Comparison of ENCODE assay signal across 1 cellular context in genomic region chr6:26031595-26032386, GRCh38.
A peak's percentile ranks its signal among the peaks of the same experiment; 100 is the strongest.
TF ChIP-seq lines count a peak whose summit lies in the region.

No MANE protein-coding gene starts in this region.

TF ChIP-seq in K562, 482 proteins besides CTCF, POLR2A, EP300 and RAD21 (continued from another document and continues in another):
- TF ChIP-seq HES1 (IDR thresholded peaks at IDR 0.05; ENCODE audit: low read depth) (no peak), HNRNPUL1 (IDR thresholded peaks at IDR 0.05; ENCODE audit: low read length) (no peak; the same call in 1 of the 2 replicates), POLR2B (IDR thresholded peaks at IDR 0.05; ENCODE audit: low read depth, partially characterized antibody) (peak; percentile 100), RCOR1 (IDR thresholded peaks at IDR 0.05; ENCODE audit: borderline replicate concordance in 1 of 2, low read depth in 2 of 2, low read length in 2 of 2) (peak; percentile 71 to 84; a peak in 3 of 4 replicates), SP1 (CRISPR knock-in tag; IDR thresholded peaks at IDR 0.05) (peak; percentile 92), GMEB1 (CRISPR knock-in tag; IDR thresholded peaks at IDR 0.05) (0 out of 2 replicates have a peak, but pooled peaks have one; percentile 14), ZNF717 (CRISPR knock-in tag; IDR thresholded peaks at IDR 0.05) (peak; percentile 68; the same call in 1 of the 2 replicates), HIVEP1 (CRISPR knock-in tag; IDR thresholded peaks at IDR 0.05) (0 out of 2 replicates have a peak, but pooled peaks have one; percentile 72), ETV6 (IDR thresholded peaks at IDR 0.05; ENCODE audit: borderline replicate concordance in 1 of 2, low read depth in 2 of 2, low read length in 1 of 2) (no peak), ETV6 (CRISPR knock-in tag; IDR thresholded peaks at IDR 0.05; ENCODE audit: borderline replicate concordance) (peak; percentile 91), TAF15 (IDR thresholded peaks at IDR 0.05; ENCODE audit: low read depth, low read length) (peak; percentile 93), PCBP2 (IDR thresholded peaks at IDR 0.05; ENCODE audit: low read depth, low read length, poor library complexity, severe bottlenecking) (no peak), SMAD1 (IDR thresholded peaks at IDR 0.05; ENCODE audit: low read depth, low read length, partially characterized antibody) (peak; percentile 100), TEAD1 (CRISPR knock-in tag; IDR thresholded peaks at IDR 0.05) (peak in 1 of 2 experiments; percentile 68; a peak in 3 of 4 replicates), ZNF699 (CRISPR knock-in tag; IDR thresholded peaks at IDR 0.05; ENCODE audit: insufficient replicate concordance) (no peak), ZNF41 (CRISPR knock-in tag; conservative IDR thresholded peaks at IDR 0.05) (0 out of 2 replicates have a peak, but pooled peaks have one; percentile 16), TBP (optimal IDR thresholded peaks at IDR 0.05; ENCODE audit: low read depth, low read length) (no peak), ZNF133 (CRISPR knock-in tag; IDR thresholded peaks at IDR 0.05) (no peak), SUPT5H (IDR thresholded peaks at IDR 0.05) (peak; percentile 100), ZNF592 (IDR thresholded peaks at IDR 0.05) (peak; percentile 70), ZKSCAN1 (IDR thresholded peaks at IDR 0.05; ENCODE audit: low read depth, low read length) (peak; percentile 98), YBX1 (IDR thresholded peaks at IDR 0.05) (no peak), DEAF1 (CRISPR knock-in tag; IDR thresholded peaks at IDR 0.05) (no peak; the same call in 1 of the 2 replicates), ELF1 (tag; IDR thresholded peaks at IDR 0.05) (no peak), ZNF174 (CRISPR knock-in tag; IDR thresholded peaks at IDR 0.05) (no peak), ZNF143 (CRISPR knock-in tag; IDR thresholded peaks at IDR 0.05) (no peak), PHF21A (IDR thresholded peaks at IDR 0.05; ENCODE audit: borderline replicate concordance, low read depth) (0 out of 2 replicates have a peak, but pooled peaks have one; percentile 16), KAT2B (IDR thresholded peaks at IDR 0.05; ENCODE audit: low read depth, low read length) (no peak), NR2C1 (IDR thresholded peaks at IDR 0.05) (no peak), NR2C1 (tag; IDR thresholded peaks at IDR 0.05) (no peak), ZBTB33 (CRISPR knock-in tag; IDR thresholded peaks at IDR 0.05) (no peak; the same call in 1 of the 2 replicates), SMARCA4 (IDR thresholded peaks at IDR 0.05) (0 out of 2 replicates have a peak, but pooled peaks have one; percentile 41), PHB2 (IDR thresholded peaks at IDR 0.05; ENCODE audit: low read depth) (no peak), ZNF134 (CRISPR knock-in tag; conservative IDR thresholded peaks at IDR 0.05) (no peak), KDM4B (IDR thresholded peaks at IDR 0.05; ENCODE audit: borderline replicate concordance in 2 of 2, low read depth in 1 of 2) (peak in 1 of 2 experiments; percentile 88; a peak in 1 of 4 replicates), TFAM (CRISPR knock-in tag; conservative IDR thresholded peaks at IDR 0.05) (no peak), MXD1 (CRISPR knock-in tag; IDR thresholded peaks at IDR 0.05; ENCODE audit: borderline replicate concordance, poor library complexity, severe bottlenecking) (no peak), ZBTB34 (CRISPR knock-in tag; IDR thresholded peaks at IDR 0.05) (peak; percentile 83), RFX1 (IDR thresholded peaks at IDR 0.05) (peak; percentile 62), TAF1 (IDR thresholded peaks at IDR 0.05; ENCODE audit: control insufficient read depth, extremely low read depth, insufficient read depth, low read length, severe bottlenecking) (peak; percentile 92), GABPA (tag; conservative IDR thresholded peaks at IDR 0.05; ENCODE audit: low read depth) (0 out of 2 replicates have a peak, but pooled peaks have one; percentile 41)
- TF ChIP-seq, protein P1, sequence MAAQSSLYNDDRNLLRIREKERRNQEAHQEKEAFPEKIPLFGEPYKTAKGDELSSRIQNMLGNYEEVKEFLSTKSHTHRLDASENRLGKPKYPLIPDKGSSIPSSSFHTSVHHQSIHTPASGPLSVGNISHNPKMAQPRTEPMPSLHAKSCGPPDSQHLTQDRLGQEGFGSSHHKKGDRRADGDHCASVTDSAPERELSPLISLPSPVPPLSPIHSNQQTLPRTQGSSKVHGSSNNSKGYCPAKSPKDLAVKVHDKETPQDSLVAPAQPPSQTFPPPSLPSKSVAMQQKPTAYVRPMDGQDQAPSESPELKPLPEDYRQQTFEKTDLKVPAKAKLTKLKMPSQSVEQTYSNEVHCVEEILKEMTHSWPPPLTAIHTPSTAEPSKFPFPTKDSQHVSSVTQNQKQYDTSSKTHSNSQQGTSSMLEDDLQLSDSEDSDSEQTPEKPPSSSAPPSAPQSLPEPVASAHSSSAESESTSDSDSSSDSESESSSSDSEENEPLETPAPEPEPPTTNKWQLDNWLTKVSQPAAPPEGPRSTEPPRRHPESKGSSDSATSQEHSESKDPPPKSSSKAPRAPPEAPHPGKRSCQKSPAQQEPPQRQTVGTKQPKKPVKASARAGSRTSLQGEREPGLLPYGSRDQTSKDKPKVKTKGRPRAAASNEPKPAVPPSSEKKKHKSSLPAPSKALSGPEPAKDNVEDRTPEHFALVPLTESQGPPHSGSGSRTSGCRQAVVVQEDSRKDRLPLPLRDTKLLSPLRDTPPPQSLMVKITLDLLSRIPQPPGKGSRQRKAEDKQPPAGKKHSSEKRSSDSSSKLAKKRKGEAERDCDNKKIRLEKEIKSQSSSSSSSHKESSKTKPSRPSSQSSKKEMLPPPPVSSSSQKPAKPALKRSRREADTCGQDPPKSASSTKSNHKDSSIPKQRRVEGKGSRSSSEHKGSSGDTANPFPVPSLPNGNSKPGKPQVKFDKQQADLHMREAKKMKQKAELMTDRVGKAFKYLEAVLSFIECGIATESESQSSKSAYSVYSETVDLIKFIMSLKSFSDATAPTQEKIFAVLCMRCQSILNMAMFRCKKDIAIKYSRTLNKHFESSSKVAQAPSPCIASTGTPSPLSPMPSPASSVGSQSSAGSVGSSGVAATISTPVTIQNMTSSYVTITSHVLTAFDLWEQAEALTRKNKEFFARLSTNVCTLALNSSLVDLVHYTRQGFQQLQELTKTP (IDR thresholded peaks at IDR 0.05; ENCODE audit: low read depth in 1 of 2, partially characterized antibody in 2 of 2) = peak; percentile 91 to 99
- TF ChIP-seq, protein P2, sequence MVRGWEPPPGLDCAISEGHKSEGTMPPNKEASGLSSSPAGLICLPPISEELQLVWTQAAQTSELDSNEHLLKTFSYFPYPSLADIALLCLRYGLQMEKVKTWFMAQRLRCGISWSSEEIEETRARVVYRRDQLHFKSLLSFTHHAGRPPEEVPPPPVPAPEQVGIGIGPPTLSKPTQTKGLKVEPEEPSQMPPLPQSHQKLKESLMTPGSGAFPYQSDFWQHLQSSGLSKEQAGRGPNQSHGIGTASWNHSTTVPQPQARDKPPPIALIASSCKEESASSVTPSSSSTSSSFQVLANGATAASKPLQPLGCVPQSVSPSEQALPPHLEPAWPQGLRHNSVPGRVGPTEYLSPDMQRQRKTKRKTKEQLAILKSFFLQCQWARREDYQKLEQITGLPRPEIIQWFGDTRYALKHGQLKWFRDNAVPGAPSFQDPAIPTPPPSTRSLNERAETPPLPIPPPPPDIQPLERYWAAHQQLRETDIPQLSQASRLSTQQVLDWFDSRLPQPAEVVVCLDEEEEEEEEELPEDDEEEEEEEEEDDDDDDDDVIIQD (CRISPR knock-in tag; IDR thresholded peaks at IDR 0.05) = no peak
- TF ChIP-seq, protein P3, sequence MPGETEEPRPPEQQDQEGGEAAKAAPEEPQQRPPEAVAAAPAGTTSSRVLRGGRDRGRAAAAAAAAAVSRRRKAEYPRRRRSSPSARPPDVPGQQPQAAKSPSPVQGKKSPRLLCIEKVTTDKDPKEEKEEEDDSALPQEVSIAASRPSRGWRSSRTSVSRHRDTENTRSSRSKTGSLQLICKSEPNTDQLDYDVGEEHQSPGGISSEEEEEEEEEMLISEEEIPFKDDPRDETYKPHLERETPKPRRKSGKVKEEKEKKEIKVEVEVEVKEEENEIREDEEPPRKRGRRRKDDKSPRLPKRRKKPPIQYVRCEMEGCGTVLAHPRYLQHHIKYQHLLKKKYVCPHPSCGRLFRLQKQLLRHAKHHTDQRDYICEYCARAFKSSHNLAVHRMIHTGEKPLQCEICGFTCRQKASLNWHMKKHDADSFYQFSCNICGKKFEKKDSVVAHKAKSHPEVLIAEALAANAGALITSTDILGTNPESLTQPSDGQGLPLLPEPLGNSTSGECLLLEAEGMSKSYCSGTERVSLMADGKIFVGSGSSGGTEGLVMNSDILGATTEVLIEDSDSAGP (CRISPR knock-in tag; IDR thresholded peaks at IDR 0.05) = peak; percentile 74; the same call in 1 of the 2 replicates
